ENCODE assay signal across 8 cellular contexts in the genomic region with DNA sequence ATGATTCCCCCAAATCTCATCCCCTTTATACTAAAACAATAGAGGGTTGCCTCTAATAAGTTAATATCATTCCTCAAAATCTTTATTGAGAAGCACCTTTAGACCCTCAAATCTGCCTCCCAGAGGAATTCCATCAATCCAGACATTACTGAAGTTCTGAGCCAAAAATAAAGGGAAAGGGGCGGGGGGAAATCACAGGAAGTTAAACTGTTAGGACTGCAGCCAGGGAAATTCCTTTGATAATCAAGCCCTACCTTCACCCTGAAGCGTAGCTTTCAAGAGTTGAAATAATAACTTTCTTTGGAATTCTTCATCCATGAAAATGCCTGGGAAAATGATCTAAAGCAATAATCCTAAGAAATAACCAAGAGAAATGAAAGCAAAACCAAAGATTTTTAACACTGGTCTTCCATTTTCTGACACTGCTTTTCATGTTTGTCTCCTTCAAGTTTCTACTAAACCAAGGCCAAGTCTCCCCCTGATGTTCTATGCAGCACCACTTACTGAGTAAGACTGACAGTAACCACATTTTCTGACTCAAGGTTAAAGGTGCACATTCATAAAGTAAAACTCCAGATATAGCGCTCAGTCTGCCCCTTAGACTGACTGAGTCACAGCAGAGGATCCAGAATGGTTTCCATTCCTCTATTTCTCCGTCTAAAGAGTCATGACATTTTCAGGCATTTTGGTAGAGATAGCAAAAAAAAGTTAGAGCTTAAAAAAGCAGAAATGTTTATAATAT.
DNase-seq lines count a peak whose midpoint lies in the region; ATAC-seq and TF ChIP-seq lines count a peak whose summit lies in the region.

No MANE protein-coding gene starts in this region.

- no peak for TF ChIP-seq CTCF in cardiac fibroblast (IDR thresholded peaks at IDR 0.05; ENCODE audit: low read depth, low read length)

- POLR2A ChIA-PET in naive thymus-derived CD4-positive, alpha-beta T cell (lab: Charles Lee): no interaction called here

- H3K4me1 Mint-ChIP-seq in CD4-positive, CD25-positive, alpha-beta regulatory T cell: no peaks in the 10 kb centered on the region
- no peaks in the 10 kb centered on the region for H3K4me1 Mint-ChIP-seq in naive thymus-derived CD4-positive, alpha-beta T cell

- no peak overlapping the region for H3K4me3 ChIP-seq in CD4-positive, CD25-positive, alpha-beta regulatory T cell (ENCODE audit: low read depth, low read length)
- peak overlapping the region in 1 of 2 donors; percentile 6 for H3K4me3 ChIP-seq in cardiac fibroblast (replicated peaks in 1 of 2; ENCODE audit: low read depth in 2 of 2, low read length in 2 of 2)
- H3K4me3 ChIP-seq in naive thymus-derived CD4-positive, alpha-beta T cell (ENCODE audit: low read length): no peak overlapping the region

- no peaks in the 10 kb centered on the region for H3K27me3 ChIP-seq in CD4-positive, CD25-positive, alpha-beta regulatory T cell (ENCODE audit: control insufficient read depth, insufficient read depth, low read length)
- H3K27me3 ChIP-seq in naive thymus-derived CD4-positive, alpha-beta T cell (ENCODE audit: control insufficient read depth in 2 of 2, insufficient read depth in 2 of 2, low read length in 2 of 2): no peaks in the 10 kb centered on the region

- no peak overlapping the region for H3K4me3 Mint-ChIP-seq in CD4-positive, CD25-positive, alpha-beta regulatory T cell
- H3K4me3 Mint-ChIP-seq in naive thymus-derived CD4-positive, alpha-beta T cell: peak overlapping the region in 1 of 10 donors; percentile 8

- no peaks in the 10 kb centered on the region for H3K36me3 Mint-ChIP-seq in CD4-positive, CD25-positive, alpha-beta regulatory T cell
- H3K36me3 Mint-ChIP-seq in naive thymus-derived CD4-positive, alpha-beta T cell: no peaks in the 10 kb centered on the region

- no peaks in the 10 kb centered on the region for H3K4me1 ChIP-seq in CD4-positive, CD25-positive, alpha-beta regulatory T cell (ENCODE audit: control insufficient read depth, insufficient read depth, low read length, poor library complexity, severe bottlenecking)
- H3K4me1 ChIP-seq in naive thymus-derived CD4-positive, alpha-beta T cell (ENCODE audit: control insufficient read depth in 2 of 2, insufficient read depth in 2 of 2, low read length in 2 of 2): no peaks in the 10 kb centered on the region

- intact Hi-C loops in naive thymus-derived CD4-positive, alpha-beta T cell (cut with micrococcal nuclease): no loop called here

- H3K36me3 ChIP-seq in CD4-positive, CD25-positive, alpha-beta regulatory T cell (ENCODE audit: control insufficient read depth, insufficient read depth, low read length): no peaks in the 10 kb centered on the region
- no peaks in the 10 kb centered on the region for H3K36me3 ChIP-seq in naive thymus-derived CD4-positive, alpha-beta T cell (ENCODE audit: control insufficient read depth in 2 of 3, insufficient read depth in 3 of 3, low read length in 3 of 3)

- peak in 1 of 3 donors; percentile 8 for DNase-seq in CD4-positive, CD25-positive, alpha-beta regulatory T cell
- DNase-seq in HPDE6-E6E7 (ENCODE audit: extremely low spot score) (peak; percentile 4), cardiac fibroblast (ENCODE audit: low read depth in 2 of 2) (peak; percentile 73 to 95), NCI-H1436 (lab: John Stamatoyannopoulos, UW) (no peak), cerebellar nuclear complex (lab: John Stamatoyannopoulos, UW) (no peak), NCI-H187 (lab: John Stamatoyannopoulos, UW) (no peak)
- no peak for DNase-seq in naive thymus-derived CD4-positive, alpha-beta T cell

- H3K27me3 Mint-ChIP-seq in CD4-positive, CD25-positive, alpha-beta regulatory T cell: no peaks in the 10 kb centered on the region
- H3K27me3 Mint-ChIP-seq in naive thymus-derived CD4-positive, alpha-beta T cell: peaks cover 0 to 4% (median 0%) of the 10 kb centered on the region in 5 donors

- no peaks in the 10 kb centered on the region for H3K9me3 ChIP-seq in CD4-positive, CD25-positive, alpha-beta regulatory T cell (ENCODE audit: control insufficient read depth in 2 of 2, low read length in 2 of 2)
- no peaks in the 10 kb centered on the region for H3K9me3 ChIP-seq in naive thymus-derived CD4-positive, alpha-beta T cell (ENCODE audit: control insufficient read depth in 2 of 3, low read length in 3 of 3)

- ATAC-seq in CD4-positive, CD25-positive, alpha-beta regulatory T cell (ENCODE audit: low read depth in 2 of 2): peak; percentile 50 to 65
- peak; percentile 89 for ATAC-seq in GM21390 (IDR thresholded peaks at IDR 0.05; ENCODE audit: unreplicated experiment)
- peak; percentile 53 for ATAC-seq in naive thymus-derived CD4-positive, alpha-beta T cell

- H3K27ac Mint-ChIP-seq in CD4-positive, CD25-positive, alpha-beta regulatory T cell: no peak overlapping the region
- peak overlapping the region in 1 of 9 donors; percentile 14 for H3K27ac Mint-ChIP-seq in naive thymus-derived CD4-positive, alpha-beta T cell

- CTCF ChIA-PET in naive thymus-derived CD4-positive, alpha-beta T cell (lab: Charles Lee): no interaction called here

- H3K27ac ChIP-seq in CD4-positive, CD25-positive, alpha-beta regulatory T cell (ENCODE audit: insufficient read depth, low read length, poor library complexity, severe bottlenecking): no peak overlapping the region
- H3K27ac ChIP-seq in naive thymus-derived CD4-positive, alpha-beta T cell (ENCODE audit: low read depth, low read length): no peak overlapping the region

- H3K9me3 Mint-ChIP-seq in CD4-positive, CD25-positive, alpha-beta regulatory T cell: peaks cover 0 to 3% (median 0%) of the 10 kb centered on the region in 7 donors
- no peaks in the 10 kb centered on the region for H3K9me3 Mint-ChIP-seq in naive thymus-derived CD4-positive, alpha-beta T cell

Comparison
In these comparisons a context has a peak if more than half of its experiments do, and no peak if none do; other contexts are left out.
1. DNase-seq: peak in HPDE6-E6E7 (single experiment) and cardiac fibroblast (2 of 2); none in naive thymus-derived CD4-positive, alpha-beta T cell (0 of 9), NCI-H1436 (single experiment), cerebellar nuclear complex (0 of 2) and NCI-H187 (0 of 2).
2. Peak in every context shown above with its lines, with median percentiles within 50 percentile points of each other: ATAC-seq.